ENCODE assay signal across 9 cellular contexts in genomic region chrX:154534526-154535322, GRCh38. TPM values are rescaled to one million over a fixed set of nuclear protein-coding genes. Genes with fewer than 3 reads are reported as not detected.
A peak's percentile ranks its signal among the peaks of the same experiment; 100 is the strongest.
DNase-seq lines count a peak whose midpoint lies in the region; ATAC-seq, FAIRE-seq and TF ChIP-seq lines count a peak whose summit lies in the region.
"Had no signal": no experiment of that assay in that cellular context is flagged by ENCODE, and none has a peak within 500 bp of the region (broad histone marks: within the 10 kb centered on the region; RNA-seq: fewer than 3 reads in every experiment).

No MANE protein-coding gene starts in this region.

- H2BK120ac ChIP-seq in H1 (replicated peaks; ENCODE audit: low read depth, low read length), result no peak overlapping the region

- intact Hi-C loops in Caco-2 (cut with micrococcal nuclease; ENCODE audit: unreplicated experiment), result loop anchor here (1.0 to 2.0 kb wide), 2 partner anchors 44 to 161 kb away; partner anchors contain the start of gene SLC10A3

- no peak overlapping the region for H3K27ac Mint-ChIP-seq in Caco-2 (ENCODE audit: unreplicated experiment)

- no peak overlapping the region for H3K9ac ChIP-seq in H1 (replicated peaks in 1 of 4; ENCODE audit: extremely low read depth in 1 of 4, low read depth in 3 of 4, low read length in 3 of 4)

- no peak overlapping the region for H2AK5ac ChIP-seq in H1 (ENCODE audit: low read depth, low read length)

- no peak overlapping the region for H2AFZ ChIP-seq in H1 (ENCODE audit: low read length)

- no peaks in the 10 kb centered on the region for H3K79me2 ChIP-seq in H1 (ENCODE audit: control insufficient read depth in 1 of 2, insufficient read depth in 2 of 2, low read length in 2 of 2)

- peaks cover 19% of the 10 kb centered on the region for H3K36me3 Mint-ChIP-seq in Caco-2 (ENCODE audit: insufficient read depth, unreplicated experiment)

- peak; percentile 79 for FAIRE-seq in H1 (lab: Jason Lieb, UNC)
- FAIRE-seq: colon had no signal

- POLR2A ChIA-PET in Caco-2 (lab: Charles Lee), result no interaction called here
- POLR2A ChIA-PET in H1 (lab: Charles Lee; ENCODE audit: partially characterized antibody), result interaction anchor here (0.8 to 3.2 kb wide), 3 partner anchors 90 to 137 kb away, joined by 3 to 26 read pairs (median 7); partner anchors contain the start of genes FAM50A and RPL10

- no peak overlapping the region for H2BK15ac ChIP-seq in H1 (ENCODE audit: low read length)

- no peak overlapping the region for H4K5ac ChIP-seq in H1 (ENCODE audit: insufficient read length, low read depth, low read length)

- H3K9me3 ChIP-seq in Caco-2, result no peaks in the 10 kb centered on the region
- no peaks in the 10 kb centered on the region for H3K9me3 ChIP-seq in H1 (ENCODE audit: insufficient read depth in 2 of 2, low read depth in 1 of 2, low read length in 1 of 2)

- H2BK20ac ChIP-seq in H1 (ENCODE audit: low read length), result no peak overlapping the region

- peaks cover 5% of the 10 kb centered on the region; the same call in 1 of the 2 replicates for H3K36me3 ChIP-seq in Caco-2 (ENCODE audit: control insufficient read depth, insufficient read depth, low read length)
- peaks cover 5 to 20% (median 14%) of the 10 kb centered on the region in 4 experiments; a peak in 7 of 8 replicates for H3K36me3 ChIP-seq in H1 (ENCODE audit: control insufficient read depth in 2 of 4, insufficient read depth in 4 of 4, low read length in 3 of 4)

- 44% methylated on average over 11 of the region's 34 CpGs; no CpG with 5 or more reads in 1 of the 2 experiments for WGBS in H1 (ENCODE audit: extremely low coverage in 1 of 2, insufficient coverage in 1 of 2, insufficient read length in 1 of 2, insufficient replicate concordance in 2 of 2, low coverage in 1 of 2, low lambda C conversion rate in 2 of 2, missing lambda C conversion rate in 1 of 2), 2 experiments

- H3K27me3 Mint-ChIP-seq in Caco-2 (ENCODE audit: insufficient read depth, unreplicated experiment), result no peaks in the 10 kb centered on the region

- TF ChIP-seq EP300 in H1 (IDR thresholded peaks at IDR 0.05; ENCODE audit: borderline replicate concordance in 1 of 2, low read depth in 2 of 2, low read length in 2 of 2), result no peak

- no peaks in the 10 kb centered on the region for H3K79me1 ChIP-seq in H1 (ENCODE audit: low read depth, low read length)

- no peak overlapping the region for H3K23ac ChIP-seq in H1 (ENCODE audit: insufficient read length)

- H3K4me1 ChIP-seq in Caco-2 (peaks cover 5% of the 10 kb centered on the region; the same call in 1 of the 2 replicates), H1 (replicated peaks in 1 of 4; ENCODE audit: control insufficient read depth in 3 of 4, insufficient read depth in 4 of 4, low read length in 3 of 4) (peaks cover 0 to 3% (median 0%) of the 10 kb centered on the region in 4 experiments; a peak in 2 of 7 replicates)

- no peak overlapping the region for H3K4me3 Mint-ChIP-seq in Caco-2 (ENCODE audit: unreplicated experiment)

- H2BK12ac ChIP-seq in H1 (ENCODE audit: low read depth, low read length), result no peak overlapping the region

- no peaks in the 10 kb centered on the region for H3K23me2 ChIP-seq in H1 (ENCODE audit: low read depth, low read length)

- peak; percentile 91 to 94 for TF ChIP-seq CTCF in Caco-2 (IDR thresholded peaks at IDR 0.05; ENCODE audit: insufficient read depth in 1 of 2, low read depth in 1 of 2, low read length in 1 of 2, severe bottlenecking in 1 of 2, unreplicated experiment in 1 of 2)
- TF ChIP-seq CTCF in H1 (IDR thresholded peaks at IDR 0.05; ENCODE audit: control extremely low read depth in 1 of 3, insufficient read depth in 1 of 3, low read depth in 1 of 3, low read length in 3 of 3), result peak in 2 of 3 experiments; percentile 96 to 100; a peak in 3 of 4 replicates

- H4K20me1 ChIP-seq in H1 (replicated peaks in 1 of 2; ENCODE audit: control insufficient read depth in 1 of 2, insufficient read depth in 2 of 2, low read length in 2 of 2), result peaks cover 2 to 8% of the 10 kb centered on the region in 2 experiments

- CTCF ChIA-PET in Caco-2 (lab: Charles Lee), result no interaction called here
- CTCF ChIA-PET in H1 (lab: Charles Lee; ENCODE audit: partially characterized antibody), result interaction anchor here (0.6 to 2.5 kb wide), 12 partner anchors 9 to 1147 kb away, joined by 3 to 14 read pairs (median 4); partner anchors contain the start of genes FLNA and SLC10A3

- H3K27ac ChIP-seq in H1 (ENCODE audit: low read depth, low read length), result no peak overlapping the region

- H3K27me3 ChIP-seq in Caco-2 (replicated peaks; ENCODE audit: control insufficient read depth, insufficient read depth, low read length), result no peaks in the 10 kb centered on the region
- H3K27me3 ChIP-seq in H1 (replicated peaks in 1 of 4; ENCODE audit: control insufficient read depth in 3 of 4, extremely low read depth in 1 of 4, insufficient read depth in 3 of 4, low read length in 3 of 4), result no peaks in the 10 kb centered on the region

- peak; percentile 90 for ATAC-seq in GM21360 (IDR thresholded peaks at IDR 0.05; ENCODE audit: unreplicated experiment)

- H3K4me1 Mint-ChIP-seq in Caco-2 (ENCODE audit: low read depth, unreplicated experiment), result no peaks in the 10 kb centered on the region

- no peak overlapping the region for H4K8ac ChIP-seq in H1 (ENCODE audit: extremely low read depth, insufficient read depth, low read length)

- no peaks in the 10 kb centered on the region for H3K9me3 Mint-ChIP-seq in Caco-2 (ENCODE audit: unreplicated experiment)

- no peak overlapping the region for H3K56ac ChIP-seq in H1 (replicated peaks; ENCODE audit: insufficient read length, low read depth, low read length)

- TF ChIP-seq POLR2A in H1 (IDR thresholded peaks at IDR 0.05; ENCODE audit: control extremely low read depth in 1 of 2, low read depth in 2 of 2, low read length in 2 of 2), result no peak

- no TSS peak for BruUV-seq in Caco-2 (replicated peaks; lab: Mats Ljungman, UMichigan)

- H2BK5ac ChIP-seq in H1 (ENCODE audit: low read depth, low read length), result no peak overlapping the region

- no peak overlapping the region for H3K14ac ChIP-seq in H1 (ENCODE audit: insufficient read length)

- no peak overlapping the region for H3K4me2 ChIP-seq in H1 (ENCODE audit: insufficient read depth in 1 of 2, low read depth in 2 of 2, low read length in 2 of 2)

- TF ChIP-seq RAD21 in H1 (IDR thresholded peaks at IDR 0.05 in 1 of 2, conservative IDR thresholded peaks at IDR 0.05 in 1 of 2; ENCODE audit: low read depth in 2 of 2, low read length in 2 of 2), result peak; percentile 98 to 99

- no peak overlapping the region for H3K18ac ChIP-seq in H1 (ENCODE audit: extremely low read depth, low read length)

- H3K4me3 ChIP-seq in Caco-2 (ENCODE audit: low read depth, low read length), result no peak overlapping the region
- no peak overlapping the region for H3K4me3 ChIP-seq in H1 (ENCODE audit: extremely low read depth in 1 of 4, insufficient read depth in 2 of 4, low read depth in 3 of 4, low read length in 4 of 4)

- H3K4ac ChIP-seq in H1 (replicated peaks; ENCODE audit: insufficient read length, low read depth, low read length), result no peak overlapping the region

- DNase-seq in Caco-2 (peak; percentile 78 to 87), HT-29 (ENCODE audit: low spot score) (peak; percentile 96), NOMO-1 treated with dmso at 0.1 percent for 144 hours (lab: John Stamatoyannopoulos, UW; ENCODE audit: unreplicated experiment) (peak; percentile 66), H1 (ENCODE audit: low read depth in 1 of 2, low spot score in 2 of 2) (peak; percentile 54 to 91), middle frontal gyrus (ENCODE audit: extremely low spot score, low spot score) (peak; percentile 71)
- DNase-seq in activated CD8-positive, alpha-beta memory T cell treated with anti-CD3 and anti-CD28 coated beads for 4 hours (ENCODE audit: low read depth in 2 of 2), result peak; percentile 74 to 82
- DNase-seq in stimulated activated CD8-positive, alpha-beta memory T cell treated with anti-CD3 and anti-CD28 coated beads, Interleukin-7, amount 100 ng/mL, for 1 hour (ENCODE audit: low read depth in 2 of 2), result peak; percentile 75 to 80

- H4K91ac ChIP-seq in H1 (replicated peaks; ENCODE audit: insufficient read length, low read length), result no peak overlapping the region

RNA-seq across cellular contexts. Expression of gene G6PD, which starts 11.9 kb away (rescaled TPM):
- 83.6 and 103 TPM in 2 replicates for total RNA-seq in Caco-2 (2022)
- 269 and 280 TPM in 2 replicates for total RNA-seq in HT-29 (2014; rRNA removed; shearing (Covaris generic))
- total RNA-seq in H1 (2021; fragmentation: NEBNext Ultra II Directional; extraction: Animal tissue kit (Norgen Biotek cat#: 25700)), result 55.1 and 61.7 TPM in 2 replicates
- 47.3 and 88.4 TPM in 2 replicates for polyA plus RNA-seq in H1 (2011; rRNA removed)
- 31.1 TPM for polyA plus RNA-seq in H1 (2011; cell fraction: cytosol; rRNA removed)
- 102 TPM for polyA plus RNA-seq in H1 (2011; cell fraction: nucleus; rRNA removed)
- polyA plus RNA-seq in H1 (2012, experiment 1 of 2), result 47.9 to 71.9 TPM (median 70.3 TPM) in 4 replicates
- polyA plus RNA-seq in H1 (2012, experiment 2 of 2), result 66.5 TPM
- 42.6 TPM for polyA plus RNA-seq in H1 (2013, experiment 1 of 2)
- polyA plus RNA-seq in H1 (2013, experiment 2 of 2), result 39.9 TPM
- polyA minus RNA-seq in H1 (2011; rRNA and poly(A)+ RNA removed), result 39.1 and 50.9 TPM in 2 replicates
- polyA minus RNA-seq in H1 (2011; cell fraction: cytosol; rRNA and poly(A)+ RNA removed), result 39.6 TPM
- 63.2 TPM for polyA minus RNA-seq in H1 (2011; cell fraction: nucleus; rRNA and poly(A)+ RNA removed)

RNA-seq across cellular contexts. Expression of gene IKBKG, which starts 12.7 kb away (rescaled TPM):
- total RNA-seq in Caco-2 (2022), result 28.6 and 29.3 TPM in 2 replicates
- 43.4 and 51.1 TPM in 2 replicates for total RNA-seq in HT-29 (2014; rRNA removed; shearing (Covaris generic))
- total RNA-seq in H1 (2021; fragmentation: NEBNext Ultra II Directional; extraction: Animal tissue kit (Norgen Biotek cat#: 25700)), result 18.1 and 18.7 TPM in 2 replicates
- polyA plus RNA-seq in H1 (2011; rRNA removed), result 17.5 and 33.3 TPM in 2 replicates
- polyA plus RNA-seq in H1 (2011; cell fraction: cytosol; rRNA removed), result 21.6 TPM
- 64.6 TPM for polyA plus RNA-seq in H1 (2011; cell fraction: nucleus; rRNA removed)
- polyA plus RNA-seq in H1 (2012, experiment 1 of 2), result 12.4 to 19.4 TPM (median 17.3 TPM) in 4 replicates
- 12.8 TPM for polyA plus RNA-seq in H1 (2012, experiment 2 of 2)
- polyA plus RNA-seq in H1 (2013, experiment 1 of 2), result 12.5 TPM
- polyA plus RNA-seq in H1 (2013, experiment 2 of 2), result 11.8 TPM
- polyA minus RNA-seq in H1 (2011; rRNA and poly(A)+ RNA removed), result 3.8 and 4.0 TPM in 2 replicates
- 12.1 TPM for polyA minus RNA-seq in H1 (2011; cell fraction: cytosol; rRNA and poly(A)+ RNA removed)
- polyA minus RNA-seq in H1 (2011; cell fraction: nucleus; rRNA and poly(A)+ RNA removed), result 6.9 TPM

RNA-seq across cellular contexts. Expression of gene FAM3A, which starts 18.7 kb away (rescaled TPM):
- 23.0 and 27.3 TPM in 2 replicates for total RNA-seq in Caco-2 (2022)
- 73.0 and 89.0 TPM in 2 replicates for total RNA-seq in HT-29 (2014; rRNA removed; shearing (Covaris generic))
- 16.2 and 21.7 TPM in 2 replicates for total RNA-seq in H1 (2021; fragmentation: NEBNext Ultra II Directional; extraction: Animal tissue kit (Norgen Biotek cat#: 25700))
- 18.6 and 28.1 TPM in 2 replicates for polyA plus RNA-seq in H1 (2011; rRNA removed)
- polyA plus RNA-seq in H1 (2011; cell fraction: cytosol; rRNA removed), result 24.8 TPM
- polyA plus RNA-seq in H1 (2011; cell fraction: nucleus; rRNA removed), result 40.4 TPM
- polyA plus RNA-seq in H1 (2012, experiment 1 of 2), result 11.1 to 19.0 TPM (median 15.8 TPM) in 4 replicates
- polyA plus RNA-seq in H1 (2012, experiment 2 of 2), result 16.6 TPM
- 15.4 TPM for polyA plus RNA-seq in H1 (2013, experiment 1 of 2)
- polyA plus RNA-seq in H1 (2013, experiment 2 of 2), result 16.1 TPM
- polyA minus RNA-seq in H1 (2011; rRNA and poly(A)+ RNA removed), result 7.8 and 8.7 TPM in 2 replicates
- 14.8 TPM for polyA minus RNA-seq in H1 (2011; cell fraction: cytosol; rRNA and poly(A)+ RNA removed)
- polyA minus RNA-seq in H1 (2011; cell fraction: nucleus; rRNA and poly(A)+ RNA removed), result 11.0 TPM

RNA-seq across cellular contexts. Expression of gene SLC10A3, which starts 44.3 kb away (rescaled TPM):
- 19.6 and 22.5 TPM in 2 replicates for total RNA-seq in Caco-2 (2022)
- total RNA-seq in HT-29 (2014; rRNA removed; shearing (Covaris generic)), result 67.2 TPM in 2 replicates
- 6.8 and 8.2 TPM in 2 replicates for total RNA-seq in H1 (2021; fragmentation: NEBNext Ultra II Directional; extraction: Animal tissue kit (Norgen Biotek cat#: 25700))
- 9.5 and 11.0 TPM in 2 replicates for polyA plus RNA-seq in H1 (2011; rRNA removed)
- polyA plus RNA-seq in H1 (2011; cell fraction: cytosol; rRNA removed), result 6.9 TPM
- 8.0 TPM for polyA plus RNA-seq in H1 (2011; cell fraction: nucleus; rRNA removed)
- 6.8 to 8.8 TPM (median 7.8 TPM) in 4 replicates for polyA plus RNA-seq in H1 (2012, experiment 1 of 2)
- polyA plus RNA-seq in H1 (2012, experiment 2 of 2), result 9.5 TPM
- polyA plus RNA-seq in H1 (2013, experiment 1 of 2), result 8.9 TPM
- polyA plus RNA-seq in H1 (2013, experiment 2 of 2), result 9.2 TPM
- 3.2 and 3.8 TPM in 2 replicates for polyA minus RNA-seq in H1 (2011; rRNA and poly(A)+ RNA removed)
- polyA minus RNA-seq in H1 (2011; cell fraction: cytosol; rRNA and poly(A)+ RNA removed), result 5.9 TPM
- 4.7 TPM for polyA minus RNA-seq in H1 (2011; cell fraction: nucleus; rRNA and poly(A)+ RNA removed)

RNA-seq across cellular contexts. Expression of gene UBL4A, which starts 48.3 kb away (rescaled TPM):
- total RNA-seq in Caco-2 (2022), result 38.8 and 42.5 TPM in 2 replicates
- 195 and 203 TPM in 2 replicates for total RNA-seq in HT-29 (2014; rRNA removed; shearing (Covaris generic))
- 31.7 and 34.2 TPM in 2 replicates for total RNA-seq in H1 (2021; fragmentation: NEBNext Ultra II Directional; extraction: Animal tissue kit (Norgen Biotek cat#: 25700))
- polyA plus RNA-seq in H1 (2011; rRNA removed), result 23.1 and 31.0 TPM in 2 replicates
- polyA plus RNA-seq in H1 (2011; cell fraction: cytosol; rRNA removed), result 32.3 TPM
- polyA plus RNA-seq in H1 (2011; cell fraction: nucleus; rRNA removed), result 27.6 TPM
- polyA plus RNA-seq in H1 (2012, experiment 1 of 2), result 22.4 to 28.9 TPM (median 27.2 TPM) in 4 replicates
- polyA plus RNA-seq in H1 (2012, experiment 2 of 2), result 32.4 TPM
- 15.9 TPM for polyA plus RNA-seq in H1 (2013, experiment 1 of 2)
- polyA plus RNA-seq in H1 (2013, experiment 2 of 2), result 16.8 TPM
- 24.5 and 30.0 TPM in 2 replicates for polyA minus RNA-seq in H1 (2011; rRNA and poly(A)+ RNA removed)
- polyA minus RNA-seq in H1 (2011; cell fraction: cytosol; rRNA and poly(A)+ RNA removed), result 24.4 TPM
- polyA minus RNA-seq in H1 (2011; cell fraction: nucleus; rRNA and poly(A)+ RNA removed), result 13.9 TPM
